ENCODE assay signal across 29 cellular contexts in genomic region chr9:77554706-77555105, GRCh38.
"Had no signal": no experiment of that assay in that cellular context is flagged by ENCODE, and none has a peak within 500 bp of the region (broad histone marks: within the 10 kb centered on the region; RNA-seq: fewer than 3 reads in every experiment).

No MANE protein-coding gene starts in this region.

- H3K9me3 Mint-ChIP-seq: activated CD8-positive, alpha-beta T cell treated with anti-CD3 and anti-CD28 coated beads for 36 hours; activated naive CD4-positive, alpha-beta T cell treated with anti-CD3 and anti-CD28 coated beads, Interleukin-2, amount 50 U/mL, for 24 hours; activated naive CD8-positive, alpha-beta T cell treated with anti-CD3 and anti-CD28 coated beads, Interleukin-2, amount 10 ng/mL, durations not matched to agents 7 days and 5 days; activated T-cell treated with anti-CD3 and anti-CD28 coated beads, Interleukin-2, amount 50 U/mL, for 24 hours; activated T-helper 2 cell treated with anti-CD3 and anti-CD28 coated beads, Interferon-gamma antibody, Interleukin-2, Interleukin-4, amounts not matched to agents 10 μg/mL and 5 μg/mL and 100 μg/mL, durations not matched to agents 14 hours and 24 hours and 36 hours had no signal

- H3K27ac Mint-ChIP-seq: activated CD8-positive, alpha-beta T cell treated with anti-CD3 and anti-CD28 coated beads for 36 hours; activated naive CD4-positive, alpha-beta T cell treated with anti-CD3 and anti-CD28 coated beads, Interleukin-2, amount 50 U/mL, for 24 hours; activated naive CD8-positive, alpha-beta T cell treated with anti-CD3 and anti-CD28 coated beads, Interleukin-2, amount 10 ng/mL, durations not matched to agents 7 days and 5 days; activated T-cell treated with anti-CD3 and anti-CD28 coated beads, Interleukin-2, amount 50 U/mL, for 24 hours; activated T-helper 2 cell treated with anti-CD3 and anti-CD28 coated beads, Interferon-gamma antibody, Interleukin-2, Interleukin-4, amounts not matched to agents 10 μg/mL and 5 μg/mL and 100 μg/mL, durations not matched to agents 14 hours and 24 hours and 36 hours; brain had no signal

- H3K9me3 ChIP-seq: adrenal gland had no signal

- H3K4me3 Mint-ChIP-seq: activated CD8-positive, alpha-beta T cell treated with anti-CD3 and anti-CD28 coated beads for 36 hours; activated naive CD4-positive, alpha-beta T cell treated with anti-CD3 and anti-CD28 coated beads, Interleukin-2, amount 50 U/mL, for 24 hours; activated naive CD8-positive, alpha-beta T cell treated with anti-CD3 and anti-CD28 coated beads, Interleukin-2, amount 10 ng/mL, durations not matched to agents 7 days and 5 days; activated T-cell treated with anti-CD3 and anti-CD28 coated beads, Interleukin-2, amount 50 U/mL, for 24 hours; brain had no signal

- H2AFZ ChIP-seq: PC-9 had no signal

- H3K4me1 Mint-ChIP-seq: activated naive CD4-positive, alpha-beta T cell treated with anti-CD3 and anti-CD28 coated beads, Interleukin-2, amount 50 U/mL, for 24 hours; activated naive CD8-positive, alpha-beta T cell treated with anti-CD3 and anti-CD28 coated beads, Interleukin-2, amount 10 ng/mL, durations not matched to agents 7 days and 5 days; brain had no signal

- H3K36me3 Mint-ChIP-seq: activated naive CD4-positive, alpha-beta T cell treated with anti-CD3 and anti-CD28 coated beads, Interleukin-2, amount 50 U/mL, for 24 hours; activated naive CD8-positive, alpha-beta T cell treated with anti-CD3 and anti-CD28 coated beads, Interleukin-2, amount 10 ng/mL, durations not matched to agents 7 days and 5 days; brain had no signal

- H3K36me3 ChIP-seq: adrenal gland, WERI-Rb-1 had no signal

- H3K27me3 ChIP-seq: adrenal gland had no signal

- H3K27ac ChIP-seq: adrenal gland, PC-9, RWPE1, WERI-Rb-1 had no signal

- DNase-seq: activated CD4-positive, alpha-beta T cell treated with anti-CD3 and anti-CD28 coated beads for 1 hour; activated CD4-positive, alpha-beta T cell treated with anti-CD3 and anti-CD28 coated beads for 48 hours; activated CD4-positive, CD25-positive, alpha-beta regulatory T cell; activated CD8-positive, alpha-beta T cell treated with anti-CD3 and anti-CD28 coated beads for 36 hours; activated gamma-delta T cell; activated naive CD4-positive, alpha-beta T cell treated with Interleukin-2 at 50 U/mL for 16 hours; activated naive CD8-positive, alpha-beta T cell treated with anti-CD3 and anti-CD28 coated beads, Interleukin-2, amount 10 ng/mL, durations not matched to agents 7 days and 5 days; activated T-cell treated with anti-CD3 and anti-CD28 coated beads, Interleukin-2, amount 50 U/mL, for 24 hours; adrenal gland; Kasumi-1; KG1; MM.1S; MV-4-11; NCI-H1092; NCI-H1436 treated with DMSO at 0.1 percent for 48 hours; NCI-H1694 treated with DMSO at 0.1 percent for 48 hours; NCI-H2029; NCI-H345; NCI-H526; NCI-H748 treated with DMSO at 0.1 percent for 48 hours; PC-9; SIG-M5; T1000; WERI-Rb-1 had no signal

- H3K4me3 ChIP-seq: adrenal gland, PC-9 had no signal

- H3K4me1 ChIP-seq: adrenal gland had no signal

- H3K4me2 ChIP-seq: PC-9 had no signal

- H3K27me3 Mint-ChIP-seq: activated CD8-positive, alpha-beta T cell treated with anti-CD3 and anti-CD28 coated beads for 36 hours had no signal

- ATAC-seq: activated CD8-positive, alpha-beta T cell treated with anti-CD3 and anti-CD28 coated beads for 36 hours; Right ventricle myocardium inferior had no signal
